Comparison of ENCODE assay signal across 8 cellular contexts in genomic region chr6:87944541-87944954, GRCh38.
DNase-seq lines count a peak whose midpoint lies in the region; ATAC-seq and TF ChIP-seq lines count a peak whose summit lies in the region.

No MANE protein-coding gene starts in this region.

- H4K5ac ChIP-seq in H9 (ENCODE audit: insufficient read length, low read depth, low read length), result no peak overlapping the region

- CTCF ChIA-PET in CD4-positive, alpha-beta T cell (lab: Charles Lee), result no interaction called here

- H2AK5ac ChIP-seq in H9 (ENCODE audit: insufficient read length, low read length), result no peak overlapping the region

- H3K27ac Mint-ChIP-seq in H9, result no peak overlapping the region
- H3K27ac Mint-ChIP-seq in CD4-positive, alpha-beta T cell, result no peak overlapping the region
- peak overlapping the region in 1 of 10 donors; percentile 36 for H3K27ac Mint-ChIP-seq in naive thymus-derived CD8-positive, alpha-beta T cell

- no peaks in the 10 kb centered on the region for H3K36me3 Mint-ChIP-seq in H9 (ENCODE audit: insufficient read depth in 1 of 3, low read depth in 3 of 3)
- no peaks in the 10 kb centered on the region for H3K36me3 Mint-ChIP-seq in CD4-positive, alpha-beta T cell (ENCODE audit: low read depth)
- no peaks in the 10 kb centered on the region for H3K36me3 Mint-ChIP-seq in naive thymus-derived CD8-positive, alpha-beta T cell

- POLR2A ChIA-PET in CD4-positive, alpha-beta T cell (lab: Charles Lee), result no interaction called here
- POLR2A ChIA-PET in naive thymus-derived CD8-positive, alpha-beta T cell (lab: Charles Lee), result no interaction called here

- no peaks in the 10 kb centered on the region for H3K27me3 ChIP-seq in H9 (ENCODE audit: insufficient read depth, low read length)
- H3K27me3 ChIP-seq in SJCRH30, result no peaks in the 10 kb centered on the region
- H3K27me3 ChIP-seq in skeletal muscle tissue (ENCODE audit: control insufficient read depth in 3 of 3, insufficient read depth in 3 of 3, low read length in 3 of 3), result no peaks in the 10 kb centered on the region
- peaks cover 4% of the 10 kb centered on the region for H3K27me3 ChIP-seq in CD4-positive, alpha-beta T cell (ENCODE audit: control insufficient read depth, insufficient read depth, low read length)

- H4K91ac ChIP-seq in H9 (ENCODE audit: insufficient read length, low read depth, low read length), result no peak overlapping the region

- H2BK5ac ChIP-seq in H9 (ENCODE audit: insufficient read length, low read length), result no peak overlapping the region

- intact Hi-C loops in head of caudate nucleus (cut with DNase I), result no loop called here
- intact Hi-C loops in CD4-positive, alpha-beta T cell (cut with DNase I, micrococcal nuclease), result no loop called here

- no peak overlapping the region for H2BK15ac ChIP-seq in H9 (ENCODE audit: low read depth, low read length)

- no peak overlapping the region for H3K14ac ChIP-seq in H9 (ENCODE audit: insufficient read depth, low read length)

- H3K4me2 ChIP-seq in H9 (ENCODE audit: insufficient read depth, insufficient read length, low read length), result no peak overlapping the region

- H3K4me1 ChIP-seq in H9 (ENCODE audit: insufficient read depth, low read length) (no peaks in the 10 kb centered on the region), SJCRH30 (peaks cover 13% of the 10 kb centered on the region; the same call in 1 of the 2 replicates), skeletal muscle tissue (ENCODE audit: control insufficient read depth in 3 of 3, insufficient read depth in 3 of 3, low read length in 3 of 3) (peaks cover 5 to 20% (median 16%) of the 10 kb centered on the region in 3 donors)

- no peak overlapping the region for H3K23ac ChIP-seq in H9 (ENCODE audit: insufficient read length, low read depth, low read length)

- no peak overlapping the region for H3K4ac ChIP-seq in H9 (ENCODE audit: low read depth, low read length)

- H3K27me3 Mint-ChIP-seq in H9 (ENCODE audit: low read depth), result no peaks in the 10 kb centered on the region
- peaks cover 58% of the 10 kb centered on the region for H3K27me3 Mint-ChIP-seq in CD4-positive, alpha-beta T cell
- peaks cover 13 to 40% (median 20%) of the 10 kb centered on the region in 5 donors for H3K27me3 Mint-ChIP-seq in naive thymus-derived CD8-positive, alpha-beta T cell

- H3K4me3 Mint-ChIP-seq in H9, result no peak overlapping the region
- no peak overlapping the region for H3K4me3 Mint-ChIP-seq in CD4-positive, alpha-beta T cell
- no peak overlapping the region for H3K4me3 Mint-ChIP-seq in naive thymus-derived CD8-positive, alpha-beta T cell

- no peak overlapping the region for H4K8ac ChIP-seq in H9 (replicated peaks; ENCODE audit: insufficient read length, low read depth, low read length)

- H3K27ac ChIP-seq in H9 (ENCODE audit: insufficient read length, low read depth, low read length), result no peak overlapping the region
- H3K27ac ChIP-seq in SJCRH30, result peak overlapping the region; percentile 17
- H3K27ac ChIP-seq in skeletal muscle tissue (ENCODE audit: low read depth, low read length), result peak overlapping the region; percentile 37
- H3K27ac ChIP-seq in CD4-positive, alpha-beta T cell (ENCODE audit: low read depth, low read length), result no peak overlapping the region

- no peak for ATAC-seq in CD4-positive, alpha-beta T cell (ENCODE audit: poor library complexity)
- ATAC-seq in naive thymus-derived CD8-positive, alpha-beta T cell, result no peak
- no peak for ATAC-seq in GM18502 (IDR thresholded peaks at IDR 0.05; ENCODE audit: poor library complexity, unreplicated experiment)

- H2BK120ac ChIP-seq in H9 (ENCODE audit: low read depth, low read length, poor library complexity, severe bottlenecking), result no peak overlapping the region

- H3K4me3 ChIP-seq in SJCRH30 (no peak overlapping the region), skeletal muscle tissue (ENCODE audit: low read length in 3 of 3) (peak overlapping the region in 1 of 3 donors; percentile 14)

- no peaks in the 10 kb centered on the region for H3K79me2 ChIP-seq in H9 (ENCODE audit: insufficient read depth, low read length)

- H3K4me1 Mint-ChIP-seq in H9, result peaks cover 6 to 8% of the 10 kb centered on the region in 2 experiments; a peak in 3 of 4 replicates
- H3K4me1 Mint-ChIP-seq in CD4-positive, alpha-beta T cell (ENCODE audit: low read depth), result no peaks in the 10 kb centered on the region
- H3K4me1 Mint-ChIP-seq in naive thymus-derived CD8-positive, alpha-beta T cell, result no peaks in the 10 kb centered on the region

- H3K9me3 Mint-ChIP-seq in H9, result no peaks in the 10 kb centered on the region
- no peaks in the 10 kb centered on the region for H3K9me3 Mint-ChIP-seq in CD4-positive, alpha-beta T cell
- no peaks in the 10 kb centered on the region for H3K9me3 Mint-ChIP-seq in naive thymus-derived CD8-positive, alpha-beta T cell

- DNase-seq in H9 (peak; percentile 49), SJCRH30 (peak; percentile 74), head of caudate nucleus (peak in 37 of 42 donors; percentile 7 to 75 (median 41)), COLO829 (ENCODE audit: low spot score) (no peak)
- no peak for DNase-seq in CD4-positive, alpha-beta T cell
- DNase-seq in naive thymus-derived CD8-positive, alpha-beta T cell, result no peak

- H3K79me1 ChIP-seq in H9 (ENCODE audit: insufficient read depth, low read depth, low read length, poor library complexity, severe bottlenecking), result no peaks in the 10 kb centered on the region

- no peak; the same call in 1 of the 3 replicates for TF ChIP-seq CTCF in H9 (conservative IDR thresholded peaks at IDR 0.05)
- no peak for TF ChIP-seq CTCF in CD4-positive, alpha-beta T cell (IDR thresholded peaks at IDR 0.05)

- H3K36me3 ChIP-seq in SJCRH30 (no peaks in the 10 kb centered on the region), skeletal muscle tissue (ENCODE audit: control insufficient read depth in 3 of 3, insufficient read depth in 3 of 3, low read length in 3 of 3) (no peaks in the 10 kb centered on the region)

- H4K20me1 ChIP-seq in H9 (ENCODE audit: control insufficient read depth, insufficient read depth, insufficient read length), result no peaks in the 10 kb centered on the region

- no peak overlapping the region for H2BK20ac ChIP-seq in H9 (ENCODE audit: low read depth, low read length, poor library complexity, severe bottlenecking)

- no peaks in the 10 kb centered on the region for H3K9me3 ChIP-seq in H9 (ENCODE audit: control insufficient read depth, low read depth, low read length)
- no peaks in the 10 kb centered on the region for H3K9me3 ChIP-seq in SJCRH30 (replicated peaks)
- H3K9me3 ChIP-seq in skeletal muscle tissue (ENCODE audit: control insufficient read depth in 3 of 3, low read length in 3 of 3), result no peaks in the 10 kb centered on the region
- H3K9me3 ChIP-seq in CD4-positive, alpha-beta T cell (ENCODE audit: control insufficient read depth, low read length), result no peaks in the 10 kb centered on the region

- H3T11ph ChIP-seq in H9 (ENCODE audit: low read length), result no peak overlapping the region

- H3K9ac ChIP-seq in H9 (ENCODE audit: extremely low read depth, insufficient read length, low read length) (no peak overlapping the region), skeletal muscle tissue (ENCODE audit: low read depth in 1 of 3, low read length in 3 of 3) (peak overlapping the region in 1 of 3 donors; percentile 47)

- no peak overlapping the region for H2AFZ ChIP-seq in H9 (ENCODE audit: low read length)

- no peak overlapping the region for H2BK12ac ChIP-seq in H9 (ENCODE audit: insufficient read length, low read depth, low read length)

- no peak overlapping the region for H3K18ac ChIP-seq in H9 (ENCODE audit: insufficient read length, low read depth, low read length)

- H3K56ac ChIP-seq in H9 (ENCODE audit: insufficient read length, low read depth, low read length), result no peak overlapping the region

- H3K23me2 ChIP-seq in H9 (ENCODE audit: insufficient read length, low read depth, low read length, poor library complexity, severe bottlenecking), result no peaks in the 10 kb centered on the region

- no CpG with 5 or more reads among the region's 5 CpGs for WGBS in H9 (ENCODE audit: extremely low coverage, insufficient read length, low lambda C conversion rate)

Comparison
In these comparisons a context has a peak if more than half of its experiments do, and no peak if none do; other contexts are left out.
1. DNase-seq: peak in H9 (single experiment), SJCRH30 (2 of 2) and head of caudate nucleus (37 of 42); none in COLO829 (single experiment), CD4-positive, alpha-beta T cell (0 of 10) and naive thymus-derived CD8-positive, alpha-beta T cell (0 of 10).
2. H3K27ac ChIP-seq: peak in SJCRH30 (single experiment) and skeletal muscle tissue (single experiment); none in H9 (single experiment) and CD4-positive, alpha-beta T cell (single experiment).